In genomic region chrX:38891641-38892413, GRCh38 we compare ENCODE assay signal across 9 cellular contexts.
DNase-seq lines count a peak whose midpoint lies in the region; ATAC-seq and TF ChIP-seq lines count a peak whose summit lies in the region.
"Had no signal": no experiment of that assay in that cellular context is flagged by ENCODE, and none has a peak within 500 bp of the region (broad histone marks: within the 10 kb centered on the region; RNA-seq: fewer than 3 reads in every experiment).

No MANE protein-coding gene starts in this region.

- in situ Hi-C loops in GM13977 (cut with MboI; ENCODE audit: low pct_unique_long_range_greater_than_20kb, low sequenced_read_pairs, unreplicated experiment): no loop called here

- H3K4me1 ChIP-seq in esophagus squamous epithelium (no peaks in the 10 kb centered on the region), breast epithelium (no peaks in the 10 kb centered on the region)
- H3K4me1 ChIP-seq: SJSA1 had no signal

- no peak overlapping the region for H3K27ac Mint-ChIP-seq in endothelial cell (ENCODE audit: unreplicated experiment)

- H3K27me3 Mint-ChIP-seq in endothelial cell (ENCODE audit: unreplicated experiment): peaks cover 2% of the 10 kb centered on the region

- intact Hi-C loops in esophagus squamous epithelium (cut with DNase I) (no loop called here), breast epithelium (cut with DNase I; ENCODE audit: low total_unique reads) (loop anchor here (10.0 kb wide), 1 partner anchor 1833 kb away; no protein-coding TSS in a partner anchor)

- H3K4me3 ChIP-seq in fibroblast of mammary gland (ENCODE audit: control insufficient read depth, low read depth, low read length) (no peak overlapping the region), esophagus squamous epithelium (no peak overlapping the region), breast epithelium (no peak overlapping the region)
- H3K4me3 ChIP-seq: SJSA1 had no signal

- H3K27ac ChIP-seq in esophagus squamous epithelium (no peak overlapping the region), breast epithelium (no peak overlapping the region)
- H3K27ac ChIP-seq: SJSA1 had no signal

- no peak overlapping the region for H3K4me3 Mint-ChIP-seq in endothelial cell (ENCODE audit: unreplicated experiment)

- H3K9me3 ChIP-seq in esophagus squamous epithelium (no peaks in the 10 kb centered on the region), breast epithelium (no peaks in the 10 kb centered on the region)
- H3K9me3 ChIP-seq: SJSA1 had no signal

- H3K36me3 ChIP-seq in esophagus squamous epithelium: no peaks in the 10 kb centered on the region
- no peaks in the 10 kb centered on the region for H3K36me3 ChIP-seq in breast epithelium
- H3K36me3 ChIP-seq: SJSA1 had no signal

- no peak for TF ChIP-seq CTCF in GM13977 (IDR thresholded peaks at IDR 0.05; ENCODE audit: extremely low read depth, insufficient read depth, missing control alignments)
- no peak for TF ChIP-seq CTCF in fibroblast of mammary gland (conservative IDR thresholded peaks at IDR 0.05; ENCODE audit: control insufficient read depth, insufficient read depth, low read depth, low read length)
- no peak for TF ChIP-seq CTCF in esophagus squamous epithelium (IDR thresholded peaks at IDR 0.05)
- TF ChIP-seq CTCF in breast epithelium (IDR thresholded peaks at IDR 0.05): no peak
- TF ChIP-seq CTCF in endothelial cell (IDR thresholded peaks at IDR 0.05; ENCODE audit: unreplicated experiment): no peak

- ATAC-seq in GM21360 (IDR thresholded peaks at IDR 0.05; ENCODE audit: unreplicated experiment): peak; percentile 87
- peak; percentile 99 for ATAC-seq in HG03432 (IDR thresholded peaks at IDR 0.05; ENCODE audit: unreplicated experiment)

- H3K27me3 ChIP-seq in esophagus squamous epithelium (no peaks in the 10 kb centered on the region), breast epithelium (peaks cover 0 to 47% of the 10 kb centered on the region in 2 donors)
- H3K27me3 ChIP-seq: SJSA1 had no signal

- WGBS in esophagus squamous epithelium, 2 donors: 54 to 82% methylated on average over 3 to 4 of the region's 4 CpGs

- peak; percentile 33 for DNase-seq in GM13977 (ENCODE audit: low spot score)
- DNase-seq in fibroblast of mammary gland (ENCODE audit: low read depth): peak; percentile 32
- no peak for DNase-seq in esophagus squamous epithelium (lab: John Stamatoyannopoulos, UW)
- DNase-seq in NCI-H146 (lab: John Stamatoyannopoulos, UW): no peak
- DNase-seq in breast epithelium (ENCODE audit: low spot score in 2 of 2): no peak
- no peak for DNase-seq in endothelial cell (ENCODE audit: low spot score)

- H3K9me3 Mint-ChIP-seq in endothelial cell (ENCODE audit: unreplicated experiment): no peaks in the 10 kb centered on the region

- peaks cover 5% of the 10 kb centered on the region for H3K4me1 Mint-ChIP-seq in endothelial cell (ENCODE audit: unreplicated experiment)

- no peak for TF ChIP-seq POLR2A in esophagus squamous epithelium (IDR thresholded peaks at IDR 0.05)
- no peak for TF ChIP-seq POLR2A in breast epithelium (IDR thresholded peaks at IDR 0.05)

- H3K36me3 Mint-ChIP-seq in endothelial cell (ENCODE audit: low read depth, unreplicated experiment): no peaks in the 10 kb centered on the region

Comparison
In these comparisons a context has a peak if more than half of its experiments do, and no peak if none do; other contexts are left out.
1. DNase-seq: peak in GM13977 (single experiment) and fibroblast of mammary gland (single experiment); none in esophagus squamous epithelium (single experiment), NCI-H146 (single experiment), breast epithelium (0 of 2) and endothelial cell (single experiment).